Comparison of ENCODE assay signal across 14 cellular contexts in genomic region chr6:56242343-56242742, GRCh38. TPM values are rescaled to one million over a fixed set of nuclear protein-coding genes. Genes with fewer than 3 reads are reported as not detected.
A peak's percentile ranks its signal among the peaks of the same experiment; 100 is the strongest.
DNase-seq lines count a peak whose midpoint lies in the region; ATAC-seq and TF ChIP-seq lines count a peak whose summit lies in the region.
"Had no signal": no experiment of that assay in that cellular context is flagged by ENCODE, and none has a peak within 500 bp of the region (broad histone marks: within the 10 kb centered on the region; RNA-seq: fewer than 3 reads in every experiment).

No MANE protein-coding gene starts in this region.

- TF ChIP-seq CTCF in hepatocyte (IDR thresholded peaks at IDR 0.05; ENCODE audit: poor library complexity) (no peak), tibial nerve (IDR thresholded peaks at IDR 0.05) (no peak), omental fat pad (IDR thresholded peaks at IDR 0.05) (no peak)

- no peaks in the 10 kb centered on the region for H3K36me3 ChIP-seq in hepatocyte (replicated peaks; ENCODE audit: insufficient read depth, low read depth)
- no peaks in the 10 kb centered on the region for H3K36me3 ChIP-seq in tibial nerve
- H3K36me3 ChIP-seq: spleen had no signal

- no peak for TF ChIP-seq EP300 in tibial nerve (IDR thresholded peaks at IDR 0.05)

- peaks cover 18% of the 10 kb centered on the region for H3K4me1 ChIP-seq in hepatocyte (ENCODE audit: insufficient read depth)
- peaks cover 0 to 72% (median 16%) of the 10 kb centered on the region in 4 donors for H3K4me1 ChIP-seq in tibial nerve

- WGBS in hepatocyte (ENCODE audit: low lambda C conversion rate, missing lambda C conversion rate) = 35% methylated on average over 2 of the region's 2 CpGs
- WGBS in tibial nerve, 2 donors = 12 to 15% methylated on average over 2 of the region's 2 CpGs

- no peaks in the 10 kb centered on the region for H3K9me2 ChIP-seq in hepatocyte (replicated peaks; ENCODE audit: insufficient read depth)

- no peak for TF ChIP-seq POLR2A in tibial nerve (IDR thresholded peaks at IDR 0.05)

- ATAC-seq in omental fat pad (ENCODE audit: low FRiP score) (no peak), HG03196 (IDR thresholded peaks at IDR 0.05; ENCODE audit: unreplicated experiment) (no peak)

- H2AFZ ChIP-seq in hepatocyte = no peak overlapping the region

- no peak overlapping the region for H3K4me3 ChIP-seq in hepatocyte
- no peak overlapping the region for H3K4me3 ChIP-seq in tibial nerve
- H3K4me3 ChIP-seq: spleen had no signal

- H4K20me1 ChIP-seq in hepatocyte (ENCODE audit: insufficient read depth, poor library complexity, severe bottlenecking) = no peaks in the 10 kb centered on the region

- H3K79me2 ChIP-seq in hepatocyte = no peaks in the 10 kb centered on the region

- peak overlapping the region; percentile 2 for H3K4me2 ChIP-seq in hepatocyte

- DNase-seq in NCI-H510A treated with DMSO at 0.1 percent for 48 hours (lab: John Stamatoyannopoulos, UW) = peak; percentile 69
- no peak for DNase-seq in NCI-H510A (lab: John Stamatoyannopoulos, UW)
- peak; percentile 9 for DNase-seq in astrocyte of the hippocampus (ENCODE audit: low read depth, low spot score)
- DNase-seq in hepatocyte (ENCODE audit: low spot score) = no peak
- DNase-seq in tibial nerve (ENCODE audit: low spot score in 2 of 2) = no peak
- DNase-seq in omental fat pad (ENCODE audit: low spot score) = no peak
- no peak for DNase-seq in activated effector memory CD4-positive, alpha-beta T cell treated with Interleukin-2 at 50 U/mL for 16 hours
- DNase-seq: activated naive CD4-positive, alpha-beta T cell treated with anti-CD3 and anti-CD28 coated beads, Interleukin-2, amount 10 ng/mL, durations not matched to agents 7 days and 5 days; H9; NCI-H2029 treated with DMSO at 0.1 percent for 48 hours; spleen had no signal

- H3K27me3 ChIP-seq in hepatocyte (no peaks in the 10 kb centered on the region), tibial nerve (no peaks in the 10 kb centered on the region)

- H3K27ac ChIP-seq in hepatocyte (no peak overlapping the region), tibial nerve (peak overlapping the region in 3 of 4 donors; percentile 31 to 87 (median 74))
- H3K27ac ChIP-seq: spleen had no signal

- H3K9me3 ChIP-seq in hepatocyte (ENCODE audit: low read depth) (no peaks in the 10 kb centered on the region), tibial nerve (no peaks in the 10 kb centered on the region)
- H3K9me3 ChIP-seq: spleen had no signal

RNA-seq across cellular contexts. Expression of gene COL21A1, which starts 5.0 kb away (rescaled TPM):
- total RNA-seq in hepatocyte (44.7 and 59.2 TPM in 2 replicates), tibial nerve (10 to 100 TPM; 16.9 to 29.9 (median 24.2) TPM), omental fat pad (1 to 10 TPM; 1.1 to 6.9 (median 1.9) TPM)
- polyA plus RNA-seq in hepatocyte = 34.5 and 36.2 TPM in 2 replicates
- total RNA-seq: A172, epithelial cell of proximal tubule had no signal

Comparison
In these comparisons a context has a peak if more than half of its experiments do, and no peak if none do; other contexts are left out.
1. DNase-seq: peak in NCI-H510A treated with DMSO at 0.1 percent for 48 hours (single experiment) and astrocyte of the hippocampus (single experiment); none in NCI-H510A (single experiment), hepatocyte (single experiment), tibial nerve (0 of 2), omental fat pad (single experiment) and activated effector memory CD4-positive, alpha-beta T cell treated with Interleukin-2 at 50 U/mL for 16 hours (single experiment).